30 cellular contexts compared by ENCODE assay signal in genomic region chr2:193409951-193410350, GRCh38.
"Had no signal": no experiment of that assay in that cellular context is flagged by ENCODE, and none has a peak within 500 bp of the region (broad histone marks: within the 10 kb centered on the region; RNA-seq: fewer than 3 reads in every experiment).

No MANE protein-coding gene starts in this region.

- DNase-seq: activated CD4-positive, alpha-beta T cell treated with anti-CD3 and anti-CD28 coated beads for 48 hours; activated CD4-positive, alpha-beta T cell treated with anti-CD3 and anti-CD28 coated beads, Interleukin-2, amount 50 U/mL, for 48 hours; activated CD8-positive, alpha-beta memory T cell treated with anti-CD3 and anti-CD28 coated beads, Interleukin-2, amount 50 U/mL, for 48 hours; activated gamma-delta T cell treated with Interleukin-2 at 50 U/mL for 16 hours; activated naive CD4-positive, alpha-beta T cell treated with anti-CD3 and anti-CD28 coated beads, Interleukin-2, amount 50 U/mL, for 16 hours; activated T-cell treated with anti-CD3 and anti-CD28 coated beads, Interleukin-2, amount 50 U/mL, for 24 hours; amniotic stem cell; brain microvascular endothelial cell; caudate nucleus; cortex of kidney; endodermal cell; esophagus squamous epithelium; gastrocnemius medialis; glutamatergic neuron; left cardiac atrium; left ventricle myocardium superior; mucosa of descending colon; stimulated activated CD4-positive, alpha-beta T cell treated with anti-CD3 and anti-CD28 coated beads, Interleukin-1b, Interleukin-23, amount 100 ng/mL, for 48 hours; stimulated activated CD4-positive, alpha-beta T cell treated with anti-CD3 and anti-CD28 coated beads, Interleukin-4, amount 100 ng/mL, for 4 hours; stimulated activated CD8-positive, alpha-beta memory T cell treated with anti-CD3 and anti-CD28 coated beads, Interleukin-4, amount 100 ng/mL, for 48 hours; stimulated activated naive CD8-positive, alpha-beta T cell treated with anti-CD3 and anti-CD28 coated beads, Interleukin-15, amount 100 ng/mL, for 72 hours; substantia nigra; T-helper 1 cell; tibial artery; upper lobe of right lung had no signal

- H3K27ac ChIP-seq: brain microvascular endothelial cell, esophagus squamous epithelium, gastrocnemius medialis, neutrophil, right atrium auricular region, tibial artery, upper lobe of right lung had no signal

- H3K9me3 ChIP-seq: esophagus squamous epithelium, gastrocnemius medialis, mucosa of descending colon, neutrophil, right atrium auricular region, tibial artery, upper lobe of right lung had no signal

- H3K4me1 ChIP-seq: esophagus squamous epithelium, gastrocnemius medialis, right atrium auricular region, tibial artery, upper lobe of right lung had no signal

- H3K27me3 ChIP-seq: brain microvascular endothelial cell, esophagus squamous epithelium, gastrocnemius medialis, neutrophil, right atrium auricular region, tibial artery, upper lobe of right lung had no signal

- H3K4me3 ChIP-seq: esophagus squamous epithelium, gastrocnemius medialis, mucosa of descending colon, right atrium auricular region, smooth muscle cell, tibial artery, upper lobe of right lung had no signal

- FAIRE-seq: astrocyte, islet of Langerhans had no signal

- H3K36me3 ChIP-seq: brain microvascular endothelial cell, esophagus squamous epithelium, gastrocnemius medialis, neutrophil, right atrium auricular region, tibial artery, upper lobe of right lung had no signal
